ENCODE assay signal across 8 cellular contexts in the genomic region with DNA sequence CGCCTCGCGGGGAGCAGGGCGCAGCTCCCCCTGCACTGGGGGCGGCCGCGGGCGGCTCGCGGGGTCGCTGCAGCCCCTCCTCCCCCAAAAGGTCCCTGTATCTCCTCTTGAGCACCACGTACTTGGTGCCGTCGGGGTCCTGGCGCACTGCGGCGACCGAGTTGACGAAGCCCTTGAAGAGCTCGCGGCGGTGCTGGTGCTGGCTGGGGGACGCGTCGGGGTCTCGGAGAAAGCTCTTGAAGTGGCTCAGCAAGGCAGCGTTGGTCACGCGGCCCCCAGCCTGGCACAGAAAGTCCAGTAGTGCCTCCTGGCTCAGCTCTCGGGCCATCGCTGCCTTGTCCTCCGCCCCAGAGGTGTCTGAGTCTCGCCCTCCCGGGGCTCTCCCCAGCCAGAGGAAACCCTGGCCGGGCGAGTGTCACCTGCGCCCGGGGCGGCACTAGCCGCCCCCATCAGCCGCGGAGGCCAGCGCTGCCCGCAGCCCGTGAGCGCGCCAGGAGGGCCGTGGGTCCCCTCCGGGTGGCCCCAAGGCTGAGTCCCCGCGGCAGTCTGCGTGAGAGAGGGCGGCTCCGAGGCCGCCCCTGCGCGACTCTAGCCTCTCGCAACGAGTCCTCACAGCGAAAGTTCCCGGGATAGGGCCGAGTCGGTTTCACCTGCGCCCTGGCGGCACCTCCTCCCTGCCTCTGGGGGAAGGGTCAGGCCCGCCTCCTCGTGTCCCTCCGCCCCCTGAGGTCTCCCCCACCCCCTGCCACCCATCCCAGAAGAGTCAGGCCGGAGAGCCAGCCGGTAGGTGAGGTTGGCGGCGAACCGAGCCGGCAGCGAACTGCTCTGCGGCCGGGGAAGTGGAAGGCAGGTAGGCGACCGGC. TPM values are rescaled to one million over a fixed set of nuclear protein-coding genes. Genes with fewer than 3 reads are reported as not detected.
DNase-seq lines count a peak whose midpoint lies in the region; ATAC-seq and TF ChIP-seq lines count a peak whose summit lies in the region.

A gene with protein sequence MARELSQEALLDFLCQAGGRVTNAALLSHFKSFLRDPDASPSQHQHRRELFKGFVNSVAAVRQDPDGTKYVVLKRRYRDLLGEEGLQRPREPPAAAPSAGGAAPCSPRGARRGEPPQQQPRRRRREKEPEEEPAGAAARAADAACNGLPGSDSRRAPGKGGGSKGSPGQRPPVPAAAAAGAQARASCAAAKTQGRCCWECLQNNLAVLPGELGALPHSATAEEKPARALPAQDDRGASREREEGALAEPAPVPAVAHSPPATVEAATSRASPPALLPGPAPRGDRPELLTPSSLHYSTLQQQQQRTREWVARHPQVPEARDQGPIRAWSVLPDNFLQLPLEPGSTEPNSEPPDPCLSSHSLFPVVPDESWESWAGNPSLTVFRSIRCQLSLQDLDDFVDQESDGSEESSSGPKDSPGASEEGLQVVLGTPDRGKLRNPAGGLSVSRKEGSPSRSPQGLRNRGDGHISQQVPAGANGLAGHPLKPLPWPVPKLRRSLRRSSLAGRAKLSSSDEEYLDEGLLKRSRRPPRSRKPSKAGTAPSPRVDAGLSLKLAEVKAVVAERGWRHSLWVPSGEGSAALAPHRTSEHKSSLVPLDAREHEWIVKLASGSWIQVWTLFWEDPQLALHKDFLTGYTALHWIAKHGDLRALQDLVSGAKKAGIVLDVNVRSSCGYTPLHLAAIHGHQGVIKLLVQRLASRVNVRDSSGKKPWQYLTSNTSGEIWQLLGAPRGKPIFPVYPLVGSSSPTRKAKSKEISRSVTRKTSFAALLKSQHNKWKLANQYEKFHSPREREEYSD (minus strand): TSS at position 623 of the 863 bp plus-strand sequence. CDS start 295 bp downstream, at position 328.

- no peak within 1 kb of the TSS for H3K27ac ChIP-seq in neuronal stem cell (replicated peaks; ENCODE audit: low read length)

- WGBS in neuronal stem cell (ENCODE audit: extremely low coverage in 2 of 2, insufficient read length in 2 of 2, insufficient replicate concordance in 1 of 2), 2 donors = no CpG with 5 or more reads among the region's 79 CpGs

- no peak for TF ChIP-seq CTCF in fibroblast of the aortic adventitia (IDR thresholded peaks at IDR 0.05; ENCODE audit: insufficient read depth, low read length)

- H2BK12ac ChIP-seq in neuronal stem cell (ENCODE audit: low read length) = no peak within 1 kb of the TSS

- peak; percentile 70 for ATAC-seq in activated T-cell treated with anti-CD3 and anti-CD28 coated beads, Interleukin-2, amount 50 U/mL, for 72 hours (replicated peaks in 1 of 2)
- ATAC-seq in HG03139 (IDR thresholded peaks at IDR 0.05; ENCODE audit: unreplicated experiment) (no peak), GM18858 (IDR thresholded peaks at IDR 0.05; ENCODE audit: unreplicated experiment) (no peak)

- peak within 1 kb of the TSS; percentile 10 for H2BK5ac ChIP-seq in neuronal stem cell (ENCODE audit: low read length)

- peak within 1 kb of the TSS; percentile 60 for H3K23ac ChIP-seq in neuronal stem cell (ENCODE audit: low read depth, low read length, poor library complexity)

- peaks cover 0 to 3% of the 10 kb centered on the region in 2 donors for H3K4me1 ChIP-seq in neuronal stem cell (ENCODE audit: control insufficient read depth in 2 of 2, insufficient read depth in 1 of 2, low read depth in 1 of 2, low read length in 2 of 2)

- H3K9me3 Mint-ChIP-seq in activated T-cell treated with anti-CD3 and anti-CD28 coated beads, Interleukin-2, amount 50 U/mL, for 72 hours = no peaks in the 10 kb centered on the region

- no peak within 1 kb of the TSS for H4K8ac ChIP-seq in neuronal stem cell (ENCODE audit: low read depth, low read length)

- peaks cover 5 to 16% of the 10 kb centered on the region in 2 donors for H3K9me3 ChIP-seq in neuronal stem cell (replicated peaks in 1 of 2; ENCODE audit: control insufficient read depth in 2 of 2, insufficient read depth in 1 of 2, low read depth in 1 of 2, low read length in 2 of 2)

- H3K4me1 Mint-ChIP-seq in activated T-cell treated with anti-CD3 and anti-CD28 coated beads, Interleukin-2, amount 50 U/mL, for 72 hours (ENCODE audit: low read depth) = peaks cover 5% of the 10 kb centered on the region

- peak within 1 kb of the TSS; percentile 26 to 75 for H3K4me3 Mint-ChIP-seq in activated T-cell treated with anti-CD3 and anti-CD28 coated beads, Interleukin-2, amount 50 U/mL, for 72 hours

- peak within 1 kb of the TSS; percentile 79 for H2AK5ac ChIP-seq in neuronal stem cell (ENCODE audit: low read depth, low read length)

- H3K27me3 ChIP-seq in neuronal stem cell (ENCODE audit: control insufficient read depth in 3 of 3, insufficient read depth in 3 of 3, low read depth in 1 of 3, low read length in 3 of 3) = peaks cover 26 to 94% (median 48%) of the 10 kb centered on the region in 3 experiments

- peak within 1 kb of the TSS; percentile 93 for H3K18ac ChIP-seq in neuronal stem cell (ENCODE audit: low read length)

- H3K4me3 ChIP-seq in fibroblast of the aortic adventitia (ENCODE audit: low read depth, low read length) = peak within 1 kb of the TSS; percentile 33
- H3K4me3 ChIP-seq in neuronal stem cell (ENCODE audit: low read length in 2 of 2) = peak within 1 kb of the TSS; percentile 22 to 74

- H2BK120ac ChIP-seq in neuronal stem cell (ENCODE audit: low read depth, low read length) = peak within 1 kb of the TSS; percentile 94

- peak within 1 kb of the TSS; percentile 67 for H2BK15ac ChIP-seq in neuronal stem cell (ENCODE audit: low read length)

- H3K36me3 Mint-ChIP-seq in activated T-cell treated with anti-CD3 and anti-CD28 coated beads, Interleukin-2, amount 50 U/mL, for 72 hours (ENCODE audit: insufficient read depth in 2 of 2) = no peaks in the 10 kb centered on the region

- H3K14ac ChIP-seq in neuronal stem cell (ENCODE audit: low read length) = peak within 1 kb of the TSS; percentile 94

- peak within 1 kb of the TSS; percentile 60 for H3K9ac ChIP-seq in neuronal stem cell (ENCODE audit: low read depth, low read length, poor library complexity)

- no peaks in the 10 kb centered on the region for H3K79me1 ChIP-seq in neuronal stem cell (ENCODE audit: low read depth, low read length)

- no peak within 1 kb of the TSS for H3K27ac Mint-ChIP-seq in activated T-cell treated with anti-CD3 and anti-CD28 coated beads, Interleukin-2, amount 50 U/mL, for 72 hours

- DNase-seq in 8988T (peak; percentile 49), GM19238 (ENCODE audit: insufficient read length, low spot score) (peak; percentile 30), NCI-H187 treated with DMSO at 0.1 percent for 48 hours (lab: John Stamatoyannopoulos, UW) (peak; percentile 25), fibroblast of the aortic adventitia (ENCODE audit: low read depth) (no peak), neuronal stem cell (ENCODE audit: low spot score) (peak; percentile 32)
- DNase-seq in activated T-cell treated with anti-CD3 and anti-CD28 coated beads, Interleukin-2, amount 50 U/mL, for 72 hours = peak; percentile 24 to 27

- H2AFZ ChIP-seq in neuronal stem cell (ENCODE audit: low read length) = peak within 1 kb of the TSS; percentile 95

- peaks cover 16% of the 10 kb centered on the region for H3K27me3 Mint-ChIP-seq in activated T-cell treated with anti-CD3 and anti-CD28 coated beads, Interleukin-2, amount 50 U/mL, for 72 hours (ENCODE audit: low read depth)

- H3K36me3 ChIP-seq in neuronal stem cell (replicated peaks in 1 of 2; ENCODE audit: control insufficient read depth in 2 of 2, insufficient read depth in 2 of 2, low read length in 2 of 2) = no peaks in the 10 kb centered on the region

- H4K91ac ChIP-seq in neuronal stem cell (ENCODE audit: low read depth, low read length, poor library complexity) = no peak within 1 kb of the TSS

- H3K4me2 ChIP-seq in neuronal stem cell (ENCODE audit: insufficient read depth, low read length, poor library complexity, severe bottlenecking) = peak within 1 kb of the TSS; percentile 93

- no peak within 1 kb of the TSS for H3K4ac ChIP-seq in neuronal stem cell (ENCODE audit: low read length)

RNA-seq across cellular contexts. Expression of the gene that starts here (rescaled TPM):
- total RNA-seq in activated T-cell treated with anti-CD3 and anti-CD28 coated beads, Interleukin-2, amount 50 U/mL, for 72 hours = not detected
- not detected in 2 replicates for total RNA-seq in fibroblast of the aortic adventitia (ENCODE audit: low replicate concordance)
- 0.20 TPM for polyA plus RNA-seq in neuronal stem cell (2013, experiment 1 of 2)
- 0.15 TPM for polyA plus RNA-seq in neuronal stem cell (2013, experiment 2 of 2)

Comparison
In these comparisons a context has a peak if more than half of its experiments do, and no peak if none do; other contexts are left out.
1. Peak in DNase-seq and ATAC-seq in activated T-cell treated with anti-CD3 and anti-CD28 coated beads, Interleukin-2, amount 50 U/mL, for 72 hours; RNA of the gene not detected or under 1 TPM.